13 cellular contexts compared by ENCODE assay signal in genomic region chr7:134444198-134444960, GRCh38. TPM values are rescaled to one million over a fixed set of nuclear protein-coding genes. Genes with fewer than 3 reads are reported as not detected.
DNase-seq lines count a peak whose midpoint lies in the region; ATAC-seq and TF ChIP-seq lines count a peak whose summit lies in the region.
"Had no signal": no experiment of that assay in that cellular context is flagged by ENCODE, and none has a peak within 500 bp of the region (broad histone marks: within the 10 kb centered on the region; RNA-seq: fewer than 3 reads in every experiment).

No MANE protein-coding gene starts in this region.

- no peaks in the 10 kb centered on the region for H3K27me3 Mint-ChIP-seq in chondrocyte (ENCODE audit: low read depth)
- no peaks in the 10 kb centered on the region for H3K27me3 Mint-ChIP-seq in CD8-positive, alpha-beta T cell (ENCODE audit: low read depth)
- H3K27me3 Mint-ChIP-seq: activated CD4-positive, alpha-beta memory T cell treated with anti-CD3 and anti-CD28 coated beads, Interleukin-2, amount 10 ng/mL, durations not matched to agents 7 days and 5 days had no signal

- H3K4me1 Mint-ChIP-seq in chondrocyte (ENCODE audit: low read depth): peaks cover 8% of the 10 kb centered on the region
- no peaks in the 10 kb centered on the region for H3K4me1 Mint-ChIP-seq in CD8-positive, alpha-beta T cell (ENCODE audit: low read depth)
- H3K4me1 Mint-ChIP-seq: activated CD4-positive, alpha-beta memory T cell treated with anti-CD3 and anti-CD28 coated beads, Interleukin-2, amount 10 ng/mL, durations not matched to agents 7 days and 5 days had no signal

- TF ChIP-seq CTCF in chondrocyte (IDR thresholded peaks at IDR 0.05): peak; percentile 31
- no peak for TF ChIP-seq CTCF in CD8-positive, alpha-beta T cell (IDR thresholded peaks at IDR 0.05)

- peaks cover 52% of the 10 kb centered on the region for H3K36me3 Mint-ChIP-seq in chondrocyte (ENCODE audit: low read depth)
- H3K36me3 Mint-ChIP-seq in CD8-positive, alpha-beta T cell: peaks cover 94% of the 10 kb centered on the region

- no peaks in the 10 kb centered on the region for H3K4me1 ChIP-seq in CD8-positive, alpha-beta T cell (ENCODE audit: insufficient read depth, low read length)
- H3K4me1 ChIP-seq: upper lobe of left lung had no signal

- H3K27ac ChIP-seq in temporal lobe (ENCODE audit: low read depth, low read length): peak overlapping the region; percentile 47
- H3K27ac ChIP-seq in CD8-positive, alpha-beta T cell (ENCODE audit: low read depth, low read length): no peak overlapping the region
- H3K27ac ChIP-seq: SK-N-MC had no signal

- H3K4me3 ChIP-seq in CD8-positive, alpha-beta T cell (ENCODE audit: low read depth, low read length): no peak overlapping the region
- H3K4me3 ChIP-seq: SK-N-MC, upper lobe of left lung had no signal

- H3K4me3 Mint-ChIP-seq in chondrocyte (ENCODE audit: unreplicated experiment): no peak overlapping the region
- no peak overlapping the region for H3K4me3 Mint-ChIP-seq in CD8-positive, alpha-beta T cell
- H3K4me3 Mint-ChIP-seq: activated CD4-positive, alpha-beta memory T cell treated with anti-CD3 and anti-CD28 coated beads, Interleukin-2, amount 10 ng/mL, durations not matched to agents 7 days and 5 days had no signal

- ATAC-seq in left colon: peak; percentile 88
- ATAC-seq in HG03025 (IDR thresholded peaks at IDR 0.05; ENCODE audit: low FRiP score, unreplicated experiment): no peak
- no peak for ATAC-seq in GM19351 (IDR thresholded peaks at IDR 0.05; ENCODE audit: unreplicated experiment)
- ATAC-seq in CD8-positive, alpha-beta T cell: no peak
- ATAC-seq: activated naive CD4-positive, alpha-beta T cell treated with anti-CD3 and anti-CD28 coated beads, Interleukin-2, amount 50 U/mL, for 72 hours had no signal

- intact Hi-C loops in left colon (cut with DNase I, micrococcal nuclease): no loop called here
- intact Hi-C loops in CD8-positive, alpha-beta T cell (cut with DNase I, micrococcal nuclease): no loop called here

- H3K36me3 ChIP-seq in CD8-positive, alpha-beta T cell (ENCODE audit: insufficient read depth, low read length): peaks cover 62% of the 10 kb centered on the region

- H3K27me3 ChIP-seq in CD8-positive, alpha-beta T cell (ENCODE audit: insufficient read depth, low read length): no peaks in the 10 kb centered on the region
- H3K27me3 ChIP-seq: upper lobe of left lung had no signal

- peak; percentile 40 for DNase-seq in NOMO-1 treated with DMSO at 0.1 percent for 48 hours (lab: John Stamatoyannopoulos, UW; ENCODE audit: unreplicated experiment)
- DNase-seq in NOMO-1 treated with dmso at 0.1 percent for 144 hours (lab: John Stamatoyannopoulos, UW; ENCODE audit: unreplicated experiment): no peak
- no peak for DNase-seq in chondrocyte (ENCODE audit: low spot score)
- DNase-seq in left colon: peak in 1 of 2 donors; percentile 40
- no peak for DNase-seq in CD8-positive, alpha-beta T cell
- DNase-seq: activated CD4-positive, alpha-beta memory T cell treated with anti-CD3 and anti-CD28 coated beads, Interleukin-2, amount 10 ng/mL, durations not matched to agents 7 days and 5 days; islet precursor cell; upper lobe of left lung had no signal

- no peaks in the 10 kb centered on the region for H3K9me3 ChIP-seq in CD8-positive, alpha-beta T cell (ENCODE audit: low read length)
- H3K9me3 ChIP-seq: upper lobe of left lung had no signal

- POLR2A ChIA-PET in CD8-positive, alpha-beta T cell (lab: Charles Lee): no interaction called here

- no peak overlapping the region for H3K27ac Mint-ChIP-seq in chondrocyte (ENCODE audit: unreplicated experiment)
- no peak overlapping the region for H3K27ac Mint-ChIP-seq in CD8-positive, alpha-beta T cell
- H3K27ac Mint-ChIP-seq: activated CD4-positive, alpha-beta memory T cell treated with anti-CD3 and anti-CD28 coated beads, Interleukin-2, amount 10 ng/mL, durations not matched to agents 7 days and 5 days; activated naive CD4-positive, alpha-beta T cell treated with anti-CD3 and anti-CD28 coated beads, Interleukin-2, amount 50 U/mL, for 72 hours had no signal

- H3K9me3 Mint-ChIP-seq in chondrocyte (ENCODE audit: low read depth): no peaks in the 10 kb centered on the region
- no peaks in the 10 kb centered on the region for H3K9me3 Mint-ChIP-seq in CD8-positive, alpha-beta T cell
- H3K9me3 Mint-ChIP-seq: activated CD4-positive, alpha-beta memory T cell treated with anti-CD3 and anti-CD28 coated beads, Interleukin-2, amount 10 ng/mL, durations not matched to agents 7 days and 5 days; activated naive CD4-positive, alpha-beta T cell treated with anti-CD3 and anti-CD28 coated beads, Interleukin-2, amount 50 U/mL, for 72 hours had no signal

- CTCF ChIA-PET in CD8-positive, alpha-beta T cell (lab: Charles Lee): interaction anchor here (0.7 to 2.2 kb wide), 3 partner anchors 11 to 36 kb away, joined by 3 to 6 read pairs (median 3); no protein-coding TSS in a partner anchor

RNA-seq across cellular contexts. Expression of gene AKR1B1, which starts 14.5 kb away (rescaled TPM):
- 49.3 to 67.7 TPM (median 52.8 TPM) in 3 replicates for total RNA-seq in chondrocyte
- total RNA-seq in left colon: 10 to 100 TPM; 12.7 to 26.8 TPM
- total RNA-seq in temporal lobe: 44.7 TPM
- total RNA-seq in CD8-positive, alpha-beta T cell: 10 to 100 TPM; 63.9 to 67.6 TPM
